15 cellular contexts compared by ENCODE assay signal in genomic region chr12:105355752-105356151, GRCh38. TPM values are rescaled to one million over a fixed set of nuclear protein-coding genes. Genes with fewer than 3 reads are reported as not detected.
DNase-seq lines count a peak whose midpoint lies in the region; FAIRE-seq and TF ChIP-seq lines count a peak whose summit lies in the region.
"Had no signal": no experiment of that assay in that cellular context is flagged by ENCODE, and none has a peak within 500 bp of the region (broad histone marks: within the 10 kb centered on the region; RNA-seq: fewer than 3 reads in every experiment).

No MANE protein-coding gene starts in this region.

- POLR2A ChIA-PET in AG04450 (lab: Yijun Ruan, JAX) = no interaction called here

- peaks cover 55% of the 10 kb centered on the region for H4K20me1 ChIP-seq in astrocyte (ENCODE audit: insufficient read depth, low read length)

- no peak overlapping the region for H3K4me3 Mint-ChIP-seq in astrocyte (ENCODE audit: unreplicated experiment)
- H3K4me3 Mint-ChIP-seq: neural progenitor cell had no signal

- peaks cover 33% of the 10 kb centered on the region for H3K4me1 Mint-ChIP-seq in astrocyte (ENCODE audit: low read depth, unreplicated experiment)

- no peak for TF ChIP-seq EP300 in stomach (IDR thresholded peaks at IDR 0.05)

- H3K27ac Mint-ChIP-seq in astrocyte (ENCODE audit: unreplicated experiment) = peak overlapping the region; percentile 36
- H3K27ac Mint-ChIP-seq: activated naive CD4-positive, alpha-beta T cell treated with anti-CD3 and anti-CD28 coated beads, Interleukin-2, amount 50 U/mL, for 72 hours; neural progenitor cell had no signal

- H3K4me1 ChIP-seq in astrocyte (ENCODE audit: insufficient read depth, low read length) = peaks cover 23% of the 10 kb centered on the region
- peaks cover 16 to 28% (median 18%) of the 10 kb centered on the region in 4 donors for H3K4me1 ChIP-seq in stomach
- H3K4me1 ChIP-seq: BE2C had no signal

- DNase-seq in AG04450 (ENCODE audit: low read depth, low spot score) (peak; percentile 15), HCEC 1CT (peak; percentile 76), astrocyte (ENCODE audit: low read depth) (peak; percentile 77), kidney tubule cell (ENCODE audit: low spot score) (peak; percentile 68), GM20000 (ENCODE audit: low spot score) (no peak), NCI-H1105 treated with DMSO at 0.1 percent for 48 hours (lab: John Stamatoyannopoulos, UW) (no peak), NCI-H748 (lab: John Stamatoyannopoulos, UW; ENCODE audit: unreplicated experiment) (no peak), stomach (no peak)
- DNase-seq: BE2C, glutamatergic neuron, left colon had no signal

- peak; percentile 75 for FAIRE-seq in astrocyte (lab: Jason Lieb, UNC)
- FAIRE-seq: TTC549, urothelium cell line had no signal

- H3K27me3 ChIP-seq in AG04450 (ENCODE audit: control insufficient read depth, insufficient read depth, low read length) (no peaks in the 10 kb centered on the region), astrocyte (ENCODE audit: insufficient read depth, low read length) (no peaks in the 10 kb centered on the region), stomach (no peaks in the 10 kb centered on the region)
- H3K27me3 ChIP-seq: BE2C, neural progenitor cell had no signal

- no peak overlapping the region for H3K9ac ChIP-seq in astrocyte (ENCODE audit: low read length)
- H3K9ac ChIP-seq: neural progenitor cell had no signal

- peaks cover 8% of the 10 kb centered on the region for H3K36me3 Mint-ChIP-seq in astrocyte (ENCODE audit: low read depth, unreplicated experiment)

- TF ChIP-seq CTCF in AG04450 (IDR thresholded peaks at IDR 0.05; ENCODE audit: low read depth, low read length) (no peak), astrocyte (IDR thresholded peaks at IDR 0.05; ENCODE audit: insufficient read depth, low read depth, low read length) (no peak), GM20000 (IDR thresholded peaks at IDR 0.05; ENCODE audit: extremely low read depth, missing control alignments) (no peak), stomach (IDR thresholded peaks at IDR 0.05) (no peak)

- no peaks in the 10 kb centered on the region for H3K9me3 Mint-ChIP-seq in astrocyte (ENCODE audit: unreplicated experiment)
- H3K9me3 Mint-ChIP-seq: neural progenitor cell had no signal

- H3K4me3 ChIP-seq in AG04450 (ENCODE audit: low read depth, low read length) (no peak overlapping the region), astrocyte (ENCODE audit: insufficient read depth, low read depth, low read length) (no peak overlapping the region), stomach (no peak overlapping the region)
- H3K4me3 ChIP-seq: neural progenitor cell had no signal

- H3K27ac ChIP-seq in AG04450 (ENCODE audit: low read depth, low read length) (no peak overlapping the region), astrocyte (ENCODE audit: low read depth, low read length) (no peak overlapping the region), stomach (no peak overlapping the region)
- H3K27ac ChIP-seq: neural progenitor cell had no signal

- H3K36me3 ChIP-seq in astrocyte (ENCODE audit: insufficient read depth, low read length) (no peaks in the 10 kb centered on the region), stomach (peaks cover 0 to 3% (median 0%) of the 10 kb centered on the region in 4 donors)
- H3K36me3 ChIP-seq: BE2C, neural progenitor cell had no signal

- peak overlapping the region; percentile 11 for H3K4me2 ChIP-seq in astrocyte (ENCODE audit: low read length)
- H3K4me2 ChIP-seq: neural progenitor cell had no signal

- H3K79me2 ChIP-seq in astrocyte (ENCODE audit: insufficient read depth, low read length) = peaks cover 88% of the 10 kb centered on the region

- H3K9me3 ChIP-seq in AG04450 (ENCODE audit: control insufficient read depth, insufficient read depth, low read length) = no peaks in the 10 kb centered on the region
- H3K9me3 ChIP-seq in astrocyte (ENCODE audit: insufficient read depth, low read depth, low read length) = no peaks in the 10 kb centered on the region
- H3K9me3 ChIP-seq in stomach = no peaks in the 10 kb centered on the region
- H3K9me3 ChIP-seq: BE2C had no signal

- no peaks in the 10 kb centered on the region for H3K27me3 Mint-ChIP-seq in astrocyte (ENCODE audit: low read depth, unreplicated experiment)

- no peak for TF ChIP-seq POLR2A in stomach (IDR thresholded peaks at IDR 0.05)

- intact Hi-C loops in stomach (cut with DNase I; ENCODE audit: low total_unique reads) = no loop called here

- H2AFZ ChIP-seq in astrocyte (ENCODE audit: low read depth, low read length) = no peak overlapping the region
- H2AFZ ChIP-seq: neural progenitor cell had no signal

- CTCF ChIA-PET in AG04450 (lab: Charles Lee) = interaction anchor here (0.6 kb wide), 1 partner anchor 875 kb away, joined by 3 read pairs; no protein-coding TSS in a partner anchor

RNA-seq across cellular contexts. Expression of gene C12orf75, which starts 25.3 kb away (rescaled TPM):
- polyA plus RNA-seq in AG04450 (2011; rRNA removed) (252 and 350 TPM in 2 replicates), stomach (100 to 1,000 TPM in 2 of 3 donors, 10 to 100 TPM in 1; 43.4 to 145 (median 143) TPM)
- 45.5 and 56.7 TPM in 2 replicates for polyA minus RNA-seq in AG04450 (2011; rRNA and poly(A)+ RNA removed)
- total RNA-seq in astrocyte (130 and 163 TPM in 2 replicates), stomach (10 to 100 TPM in 3 of 5 donors, 1 to 10 TPM in 1, not detected in 1; 4.9 to 43.7 (median 35.3) TPM)

Comparison
In these comparisons a context has a peak if more than half of its experiments do, and no peak if none do; other contexts are left out.
1. DNase-seq: peak in AG04450 (single experiment), HCEC 1CT (single experiment), astrocyte (single experiment) and kidney tubule cell (single experiment); none in GM20000 (single experiment), NCI-H1105 treated with DMSO at 0.1 percent for 48 hours (single experiment), NCI-H748 (single experiment) and stomach (single experiment).